ENCODE assay signal across 1 cellular context in genomic region chr3:151330899-151331298, GRCh38.
TF ChIP-seq lines count a peak whose summit lies in the region.

No MANE protein-coding gene starts in this region.

TF ChIP-seq in IMR-90, 13 proteins besides CTCF, POLR2A, EP300 and RAD21:
- TF ChIP-seq MXI1 (IDR thresholded peaks at IDR 0.05; ENCODE audit: borderline replicate concordance, low read depth, low read length) = no peak
- no peak for TF ChIP-seq CHD1 (IDR thresholded peaks at IDR 0.05; ENCODE audit: low read depth, low read length)
- TF ChIP-seq, protein P1, sequence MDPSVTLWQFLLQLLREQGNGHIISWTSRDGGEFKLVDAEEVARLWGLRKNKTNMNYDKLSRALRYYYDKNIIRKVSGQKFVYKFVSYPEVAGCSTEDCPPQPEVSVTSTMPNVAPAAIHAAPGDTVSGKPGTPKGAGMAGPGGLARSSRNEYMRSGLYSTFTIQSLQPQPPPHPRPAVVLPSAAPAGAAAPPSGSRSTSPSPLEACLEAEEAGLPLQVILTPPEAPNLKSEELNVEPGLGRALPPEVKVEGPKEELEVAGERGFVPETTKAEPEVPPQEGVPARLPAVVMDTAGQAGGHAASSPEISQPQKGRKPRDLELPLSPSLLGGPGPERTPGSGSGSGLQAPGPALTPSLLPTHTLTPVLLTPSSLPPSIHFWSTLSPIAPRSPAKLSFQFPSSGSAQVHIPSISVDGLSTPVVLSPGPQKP (IDR thresholded peaks at IDR 0.05; ENCODE audit: borderline replicate concordance, low read depth, low read length) = no peak
- no peak for TF ChIP-seq RCOR1 (IDR thresholded peaks at IDR 0.05; ENCODE audit: insufficient replicate concordance, low read length)
- no peak for TF ChIP-seq MAZ (IDR thresholded peaks at IDR 0.05; ENCODE audit: borderline replicate concordance, low read depth, low read length)
- TF ChIP-seq FOS (IDR thresholded peaks at IDR 0.05; ENCODE audit: low read depth, low read length) = no peak
- TF ChIP-seq RFX5 (IDR thresholded peaks at IDR 0.05; ENCODE audit: low read depth, low read length) = no peak
- no peak for TF ChIP-seq CEBPB (IDR thresholded peaks at IDR 0.05; ENCODE audit: low read depth, low read length)
- no peak for TF ChIP-seq SMC3 (IDR thresholded peaks at IDR 0.05; ENCODE audit: low read depth, low read length)
- no peak for TF ChIP-seq NFE2L2 (IDR thresholded peaks at IDR 0.05; ENCODE audit: low read depth, low read length)
- no peak for TF ChIP-seq MAFK (IDR thresholded peaks at IDR 0.05; ENCODE audit: low read depth, low read length)
- no peak for TF ChIP-seq BHLHE40 (IDR thresholded peaks at IDR 0.05; ENCODE audit: low read depth, low read length)
- no peak for TF ChIP-seq USF2 (IDR thresholded peaks at IDR 0.05; ENCODE audit: low read depth, low read length)
TF ChIP-seq in IMR-90: peak in this region for 0.
